Comparison of ENCODE assay signal across 25 cellular contexts in the genomic region with DNA sequence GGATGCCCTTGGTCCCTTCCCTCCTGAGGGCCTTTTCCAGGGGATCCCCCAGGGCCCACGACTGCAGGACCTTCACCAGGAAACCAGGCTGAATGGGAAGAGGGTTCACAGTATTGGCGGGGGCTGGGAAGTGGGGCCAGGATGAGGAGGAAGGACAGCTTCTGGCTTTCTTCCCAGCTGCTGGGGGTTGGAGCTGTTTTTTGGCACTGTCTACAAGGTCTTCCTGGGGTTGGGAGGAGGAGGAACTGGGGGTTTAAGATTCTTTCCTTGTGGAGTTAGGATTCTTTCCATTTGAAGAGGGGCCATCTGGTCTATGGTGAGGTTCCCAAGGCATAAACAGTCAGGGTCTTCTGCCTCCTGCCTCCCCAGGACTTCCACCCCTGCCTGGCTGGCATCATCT.
DNase-seq lines count a peak whose midpoint lies in the region; FAIRE-seq and TF ChIP-seq lines count a peak whose summit lies in the region.
"Had no signal": no experiment of that assay in that cellular context is flagged by ENCODE, and none has a peak within 500 bp of the region (broad histone marks: within the 10 kb centered on the region; RNA-seq: fewer than 3 reads in every experiment).

No MANE protein-coding gene starts in this region.

- peaks cover 31% of the 10 kb centered on the region for H3K9me3 Mint-ChIP-seq in mesothelial cell of epicardium
- H3K9me3 Mint-ChIP-seq: CD4-positive, alpha-beta T cell; HFFc6 had no signal

- no peaks in the 10 kb centered on the region for H3K27me3 Mint-ChIP-seq in mesothelial cell of epicardium (ENCODE audit: low read depth)
- H3K27me3 Mint-ChIP-seq: CD4-positive, alpha-beta T cell had no signal

- no peaks in the 10 kb centered on the region for H3K79me2 ChIP-seq in endothelial cell of umbilical vein (ENCODE audit: control insufficient read depth, insufficient read depth, low read length)

- TF ChIP-seq CTCF in endothelial cell of umbilical vein (IDR thresholded peaks at IDR 0.05; ENCODE audit: extremely low read depth in 1 of 2, insufficient read depth in 1 of 2, low read depth in 1 of 2, low read length in 2 of 2): no peak
- no peak for TF ChIP-seq CTCF in mesothelial cell of epicardium (IDR thresholded peaks at IDR 0.05; ENCODE audit: unreplicated experiment)
- no peak for TF ChIP-seq CTCF in RWPE1 (conservative IDR thresholded peaks at IDR 0.05; ENCODE audit: low read depth)

- peak overlapping the region; percentile 89 for H3K27ac Mint-ChIP-seq in mesothelial cell of epicardium
- H3K27ac Mint-ChIP-seq: CD4-positive, alpha-beta T cell; CD8-positive, alpha-beta memory T cell; HFFc6 had no signal

- H3K36me3 Mint-ChIP-seq in mesothelial cell of epicardium: peaks cover 15% of the 10 kb centered on the region

- CTCF ChIA-PET in endothelial cell of umbilical vein (lab: Charles Lee): no interaction called here
- CTCF ChIA-PET in RWPE1 (lab: Yijun Ruan, JAX): no interaction called here

- H3K9me1 ChIP-seq in endothelial cell of umbilical vein (replicated peaks; ENCODE audit: control insufficient read depth, extremely low read depth, insufficient read depth, low read length): no peaks in the 10 kb centered on the region

- intact Hi-C loops in endothelial cell of umbilical vein (cut with micrococcal nuclease): no loop called here

- no peak overlapping the region for H3K4me3 ChIP-seq in endothelial cell of umbilical vein (replicated peaks in 1 of 3; ENCODE audit: insufficient read depth in 1 of 3, low read depth in 1 of 3, low read length in 3 of 3)
- H3K4me3 ChIP-seq: A549; BLaER1 treated with 17β-estradiol and CSF1 and Interleukin-3, amounts not matched to agents 10 nM and 100 nM; HAP-1 had no signal

- peak; percentile 1 for DNase-seq in EL
- peak; percentile 11 for DNase-seq in endothelial cell of umbilical vein (ENCODE audit: low read depth, low spot score)
- DNase-seq in mesothelial cell of epicardium (ENCODE audit: low spot score in 2 of 2, unreplicated experiment in 2 of 2): no peak
- no peak for DNase-seq in RWPE1 (ENCODE audit: low spot score)
- no peak for DNase-seq in activated gamma-delta T cell (lab: John Stamatoyannopoulos, UW)
- DNase-seq in COR-L47 (lab: John Stamatoyannopoulos, UW): no peak
- no peak for DNase-seq in DMS53 (lab: John Stamatoyannopoulos, UW)
- DNase-seq: 8988T; ACHN; AML-193; BE2C; Calu3; CD4-positive, alpha-beta T cell; CD8-positive, alpha-beta memory T cell; DND-41; GF-D8; GOT3; HFFc6 had no signal

- H4K20me1 ChIP-seq in endothelial cell of umbilical vein (replicated peaks; ENCODE audit: control insufficient read depth, extremely low read depth, insufficient read depth, low read length): no peaks in the 10 kb centered on the region

- H3K9me3 ChIP-seq in endothelial cell of umbilical vein (replicated peaks; ENCODE audit: control insufficient read depth, insufficient read depth, low read length): no peaks in the 10 kb centered on the region
- H3K9me3 ChIP-seq: A549, BE2C, HAP-1 had no signal

- POLR2A ChIA-PET in endothelial cell of umbilical vein (lab: Charles Lee): no interaction called here
- POLR2A ChIA-PET in RWPE1 (lab: Yijun Ruan, JAX; ENCODE audit: low non-redundant PET): no interaction called here

- peaks cover 4% of the 10 kb centered on the region for H3K4me1 ChIP-seq in endothelial cell of umbilical vein (ENCODE audit: control insufficient read depth, extremely low read depth, insufficient read depth, low read length)
- H3K4me1 ChIP-seq: A549; BE2C; BLaER1 treated with 17β-estradiol and CSF1 and Interleukin-3, amounts not matched to agents 10 nM and 100 nM; HAP-1 had no signal

- no peaks in the 10 kb centered on the region for H3K27me3 ChIP-seq in endothelial cell of umbilical vein (ENCODE audit: control insufficient read depth in 2 of 2, insufficient read depth in 2 of 2, low read length in 2 of 2)
- H3K27me3 ChIP-seq: BE2C had no signal

- H3K36me3 ChIP-seq in endothelial cell of umbilical vein (ENCODE audit: control insufficient read depth in 2 of 2, extremely low read depth in 1 of 2, insufficient read depth in 2 of 2, low read length in 2 of 2): no peaks in the 10 kb centered on the region
- H3K36me3 ChIP-seq: BE2C had no signal

- H3K9ac ChIP-seq in endothelial cell of umbilical vein (replicated peaks; ENCODE audit: extremely low read depth, insufficient read depth, low read length): no peak overlapping the region
- H3K9ac ChIP-seq: BLaER1 treated with 17β-estradiol and CSF1 and Interleukin-3, amounts not matched to agents 10 nM and 100 nM had no signal

- no peak overlapping the region for H3K4me3 Mint-ChIP-seq in mesothelial cell of epicardium
- H3K4me3 Mint-ChIP-seq: CD14-positive monocyte; CD4-positive, alpha-beta T cell; CD8-positive, alpha-beta memory T cell; HFFc6 had no signal

- H3K27ac ChIP-seq in endothelial cell of umbilical vein (ENCODE audit: insufficient read depth, low read depth, low read length): no peak overlapping the region
- H3K27ac ChIP-seq in RWPE1: no peak overlapping the region
- H3K27ac ChIP-seq: A549; BLaER1 treated with 17β-estradiol and CSF1 and Interleukin-3, amounts not matched to agents 10 nM and 100 nM had no signal

- TF ChIP-seq POLR2A in endothelial cell of umbilical vein (IDR thresholded peaks at IDR 0.05; ENCODE audit: low read depth, low read length): no peak

- BruUV-seq in endothelial cell of umbilical vein (replicated peaks; lab: Mats Ljungman, UMichigan): no TSS peak

- H3K4me1 Mint-ChIP-seq in mesothelial cell of epicardium: peaks cover 12% of the 10 kb centered on the region
- H3K4me1 Mint-ChIP-seq: CD14-positive monocyte; CD8-positive, alpha-beta memory T cell had no signal

- no peak for FAIRE-seq in endothelial cell of umbilical vein (lab: Jason Lieb, UNC)
- FAIRE-seq: GM12891, GM18507, H54 had no signal

- no peak overlapping the region for H3K4me2 ChIP-seq in endothelial cell of umbilical vein (ENCODE audit: insufficient read depth, low read length)
- H3K4me2 ChIP-seq: A549; BLaER1 treated with 17β-estradiol and CSF1 and Interleukin-3, amounts not matched to agents 10 nM and 100 nM had no signal

- dilution Hi-C loops in endothelial cell of umbilical vein (cut with MboI; ENCODE audit: extremely low pct_ligation_motif_present, low sequenced_read_pairs): no loop called here

- no peak overlapping the region for H2AFZ ChIP-seq in endothelial cell of umbilical vein (ENCODE audit: low read depth, low read length)

TF ChIP-seq in endothelial cell of umbilical vein, 7 proteins besides CTCF, POLR2A, EP300 and RAD21:
- TF ChIP-seq JUN (IDR thresholded peaks at IDR 0.05; ENCODE audit: borderline replicate concordance, insufficient read depth, insufficient read length, low read depth) (no peak), MYC (IDR thresholded peaks at IDR 0.05; ENCODE audit: low read depth, low read length) (no peak), EZH2 (IDR thresholded peaks at IDR 0.05; ENCODE audit: borderline replicate concordance, low read depth, low read length, severe bottlenecking) (no peak), GATA2 (IDR thresholded peaks at IDR 0.05; ENCODE audit: insufficient read depth, insufficient read length, low read depth, low read length) (no peak), FOS (IDR thresholded peaks at IDR 0.05; ENCODE audit: borderline replicate concordance, insufficient read depth, low read length) (no peak), POLR2AphosphoS5 (IDR thresholded peaks at IDR 0.05; ENCODE audit: insufficient read depth, low read depth, low read length) (no peak)
- TF ChIP-seq, protein P1, sequence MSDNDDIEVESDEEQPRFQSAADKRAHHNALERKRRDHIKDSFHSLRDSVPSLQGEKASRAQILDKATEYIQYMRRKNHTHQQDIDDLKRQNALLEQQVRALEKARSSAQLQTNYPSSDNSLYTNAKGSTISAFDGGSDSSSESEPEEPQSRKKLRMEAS (IDR thresholded peaks at IDR 0.05; ENCODE audit: insufficient read depth, insufficient read length): no peak

Comparison
In these comparisons a context has a peak if more than half of its experiments do, and no peak if none do; other contexts are left out.
1. DNase-seq: peak in EL (single experiment) and endothelial cell of umbilical vein (single experiment); none in mesothelial cell of epicardium (0 of 2), RWPE1 (single experiment), activated gamma-delta T cell (single experiment), COR-L47 (single experiment) and DMS53 (single experiment).